ENCODE assay signal across 17 cellular contexts in genomic region chr9:108549184-108549583, GRCh38.
DNase-seq lines count a peak whose midpoint lies in the region; ATAC-seq and TF ChIP-seq lines count a peak whose summit lies in the region.
"Had no signal": no experiment of that assay in that cellular context is flagged by ENCODE, and none has a peak within 500 bp of the region (broad histone marks: within the 10 kb centered on the region; RNA-seq: fewer than 3 reads in every experiment).

No MANE protein-coding gene starts in this region.

- peaks cover 17% of the 10 kb centered on the region for H3K4me1 ChIP-seq in smooth muscle cell (ENCODE audit: low read depth)
- H3K4me1 ChIP-seq: ascending aorta, colonic mucosa had no signal

- no peaks in the 10 kb centered on the region for H3K27me3 ChIP-seq in smooth muscle cell (ENCODE audit: low read depth)
- H3K27me3 ChIP-seq: ascending aorta, colonic mucosa had no signal

- TF ChIP-seq CTCF in RWPE1 (conservative IDR thresholded peaks at IDR 0.05; ENCODE audit: low read depth) (no peak), smooth muscle cell (IDR thresholded peaks at IDR 0.05; ENCODE audit: borderline replicate concordance, insufficient read depth, poor library complexity, severe bottlenecking) (no peak)

- no peak overlapping the region for H2AFZ ChIP-seq in smooth muscle cell (ENCODE audit: low read depth)

- H3K4me3 ChIP-seq in smooth muscle cell, result no peak overlapping the region
- H3K4me3 ChIP-seq: ascending aorta, colonic mucosa, thoracic aorta had no signal

- CTCF ChIA-PET in RWPE1 (lab: Yijun Ruan, JAX), result no interaction called here

- 73% methylated on average over 3 of the region's 3 CpGs for WGBS in smooth muscle cell (ENCODE audit: low lambda C conversion rate)

- no peaks in the 10 kb centered on the region for H3K36me3 ChIP-seq in smooth muscle cell (ENCODE audit: low read depth)
- H3K36me3 ChIP-seq: ascending aorta, colonic mucosa, thoracic aorta had no signal

- peak overlapping the region; percentile 2 for H3K9ac ChIP-seq in smooth muscle cell (ENCODE audit: low read depth)

- H3K4me2 ChIP-seq in smooth muscle cell, result no peak overlapping the region

- peak; percentile 8 for DNase-seq in HK-2 (ENCODE audit: unreplicated experiment)
- DNase-seq in RWPE1 (ENCODE audit: low spot score), result peak; percentile 61
- peak; percentile 27 for DNase-seq in iris pigment epithelial cell (ENCODE audit: low read depth)
- DNase-seq in smooth muscle cell (lab: John Stamatoyannopoulos, UW; ENCODE audit: unreplicated experiment), result no peak
- DNase-seq in amygdala (lab: John Stamatoyannopoulos, UW), result no peak
- DNase-seq: activated CD4-positive, CD25-positive, alpha-beta regulatory T cell treated with anti-CD3 and anti-CD28 coated beads, Interleukin-2, amount 50 U/mL, for 72 hours; activated gamma-delta T cell treated with Interleukin-2 at 50 U/mL for 16 hours; colonic mucosa; HCEC 1CT; head of caudate nucleus; left cardiac atrium; NCI-H2081; SHP77 had no signal

- no peak for ATAC-seq in HG03159 (IDR thresholded peaks at IDR 0.05; ENCODE audit: unreplicated experiment)
- ATAC-seq in HG02973 (IDR thresholded peaks at IDR 0.05; ENCODE audit: unreplicated experiment), result no peak
- ATAC-seq: left cardiac atrium had no signal

- POLR2A ChIA-PET in RWPE1 (lab: Yijun Ruan, JAX; ENCODE audit: low non-redundant PET), result no interaction called here

- H3K9me3 ChIP-seq in smooth muscle cell (replicated peaks; ENCODE audit: low read depth), result no peaks in the 10 kb centered on the region
- H3K9me3 ChIP-seq: ascending aorta, colonic mucosa, thoracic aorta had no signal

- no peak overlapping the region for H3K27ac ChIP-seq in RWPE1
- peak overlapping the region; percentile 86 for H3K27ac ChIP-seq in smooth muscle cell (ENCODE audit: low read depth)
- H3K27ac ChIP-seq: ascending aorta, colonic mucosa, thoracic aorta had no signal

- H4K20me1 ChIP-seq in smooth muscle cell (ENCODE audit: low read depth), result no peaks in the 10 kb centered on the region

- H3F3A ChIP-seq in smooth muscle cell (ENCODE audit: low read depth), result peaks cover 13% of the 10 kb centered on the region

- no peaks in the 10 kb centered on the region for H3K79me2 ChIP-seq in smooth muscle cell (ENCODE audit: low read depth)

Comparison
In these comparisons a context has a peak if more than half of its experiments do, and no peak if none do; other contexts are left out.
1. DNase-seq: peak in HK-2 (single experiment), RWPE1 (single experiment) and iris pigment epithelial cell (single experiment); none in smooth muscle cell (single experiment) and amygdala (0 of 56).